8 cellular contexts compared by ENCODE assay signal in genomic region chr12:3752741-3753486, GRCh38. TPM values are rescaled to one million over a fixed set of nuclear protein-coding genes. Genes with fewer than 3 reads are reported as not detected.
DNase-seq lines count a peak whose midpoint lies in the region; TF ChIP-seq lines count a peak whose summit lies in the region.

TSS of gene CRACR2A (minus strand) at chr12:3753109. CDS start at chr12:3696999, 56,110 bp downstream.

- no peaks in the 10 kb centered on the region for H3K27me3 Mint-ChIP-seq in T-helper 1 cell treated with Interleukin-12 subunit alpha and Interleukin-12 subunit beta and Interleukin-4 antibody, amounts not matched to agents 30 μg/mL and 1 μg/mL, for 36 hours (ENCODE audit: low read depth)

- H3K4me1 ChIP-seq in adrenal gland (replicated peaks in 1 of 2) (peaks cover 0 to 10% of the 10 kb centered on the region in 2 donors), iPS-20b (ENCODE audit: insufficient read depth, low read length) (peaks cover 5% of the 10 kb centered on the region; the same call in 1 of the 2 replicates)

- H3K4me3 ChIP-seq in adrenal gland = peak within 1 kb of the TSS in 2 of 4 donors; percentile 10 to 31
- H3K4me3 ChIP-seq in iPS-20b (ENCODE audit: low read length) = peak within 1 kb of the TSS; percentile 46; the same call in 1 of the 2 replicates

- peak within 1 kb of the TSS; percentile 5; the same call in 1 of the 2 replicates for H3K9ac ChIP-seq in iPS-20b (ENCODE audit: low read depth, low read length)

- H3K27ac ChIP-seq in adrenal gland (peak within 1 kb of the TSS in 2 of 5 donors; percentile 66 to 67), iPS-20b (ENCODE audit: low read length) (no peak within 1 kb of the TSS)

- 8 to 25% (median 11%) methylated on average over 12 to 62 of the region's 62 CpGs for WGBS in adrenal gland, 4 donors

- no peak for TF ChIP-seq POLR2A in adrenal gland (IDR thresholded peaks at IDR 0.05)

- no peaks in the 10 kb centered on the region for H3K9me3 ChIP-seq in adrenal gland (replicated peaks in 1 of 3)
- H3K9me3 ChIP-seq in iPS-20b (ENCODE audit: insufficient read depth, low read depth, low read length) = no peaks in the 10 kb centered on the region

- peaks cover 34% of the 10 kb centered on the region for H3K36me3 Mint-ChIP-seq in T-helper 1 cell treated with Interleukin-12 subunit alpha and Interleukin-12 subunit beta and Interleukin-4 antibody, amounts not matched to agents 30 μg/mL and 1 μg/mL, for 36 hours (ENCODE audit: low read depth)

- TF ChIP-seq CTCF in GM20000 (IDR thresholded peaks at IDR 0.05; ENCODE audit: extremely low read depth, missing control alignments) = peak; percentile 79
- TF ChIP-seq CTCF in adrenal gland (IDR thresholded peaks at IDR 0.05) = peak in 4 of 6 experiments; percentile 41 to 69 (median 48)

- H3K4me1 Mint-ChIP-seq in T-helper 1 cell treated with Interleukin-12 subunit alpha and Interleukin-12 subunit beta and Interleukin-4 antibody, amounts not matched to agents 30 μg/mL and 1 μg/mL, for 36 hours (ENCODE audit: low read depth) = peaks cover 43% of the 10 kb centered on the region

- H3K9me3 Mint-ChIP-seq in T-helper 1 cell treated with Interleukin-12 subunit alpha and Interleukin-12 subunit beta and Interleukin-4 antibody, amounts not matched to agents 30 μg/mL and 1 μg/mL, for 36 hours = no peaks in the 10 kb centered on the region

- intact Hi-C loops in adrenal gland (cut with DNase I) = no loop called here

- H3K27me3 ChIP-seq in adrenal gland = no peaks in the 10 kb centered on the region
- H3K27me3 ChIP-seq in iPS-20b (ENCODE audit: insufficient read depth, low read length) = peaks cover 26% of the 10 kb centered on the region

- H3K4me3 Mint-ChIP-seq in T-helper 1 cell treated with Interleukin-12 subunit alpha and Interleukin-12 subunit beta and Interleukin-4 antibody, amounts not matched to agents 30 μg/mL and 1 μg/mL, for 36 hours = peak within 1 kb of the TSS; percentile 89

- H3K27ac Mint-ChIP-seq in T-helper 1 cell treated with Interleukin-12 subunit alpha and Interleukin-12 subunit beta and Interleukin-4 antibody, amounts not matched to agents 30 μg/mL and 1 μg/mL, for 36 hours = peak within 1 kb of the TSS; percentile 93

- H3K36me3 ChIP-seq in adrenal gland (replicated peaks in 1 of 2) (no peaks in the 10 kb centered on the region), iPS-20b (ENCODE audit: insufficient read depth, low read depth, low read length) (no peaks in the 10 kb centered on the region)

- DNase-seq in DMS 273 (lab: John Stamatoyannopoulos, UW; ENCODE audit: unreplicated experiment) (peak; percentile 89), GM20000 (ENCODE audit: low spot score) (peak; percentile 92), HS-27A (ENCODE audit: low read depth) (peak; percentile 56), adrenal gland (peak; percentile 21 to 58 (median 43)), NCI-H2081 (lab: John Stamatoyannopoulos, UW) (no peak)
- peak; percentile 64 to 65 for DNase-seq in stimulated activated CD4-positive, alpha-beta T cell treated with anti-CD3 and anti-CD28 coated beads, Interleukin-1b, Interleukin-23, amount 100 ng/mL, for 1 hour (ENCODE audit: low read depth in 2 of 2)

RNA-seq across cellular contexts. Expression of gene CRACR2A, which starts in this region (rescaled TPM):
- total RNA-seq in adrenal gland = 1 to 10 TPM; 1.8 to 3.5 (median 2.2) TPM
- 1 to 10 TPM in 1 of 3 donors, under 1 TPM in 2; 0.61 to 1.2 (median 0.90) TPM for polyA plus RNA-seq in adrenal gland

Comparison
In these comparisons a context has a peak if more than half of its experiments do, and no peak if none do; other contexts are left out.
1. DNase-seq: peak in DMS 273 (single experiment), GM20000 (single experiment), HS-27A (single experiment), adrenal gland (7 of 7) and stimulated activated CD4-positive, alpha-beta T cell treated with anti-CD3 and anti-CD28 coated beads, Interleukin-1b, Interleukin-23, amount 100 ng/mL, for 1 hour (2 of 2); none in NCI-H2081 (0 of 2).